In genomic region chr2:38515155-38516074, GRCh38 we compare ENCODE assay signal across 10 cellular contexts.
DNase-seq lines count a peak whose midpoint lies in the region; ATAC-seq and TF ChIP-seq lines count a peak whose summit lies in the region.
"Had no signal": no experiment of that assay in that cellular context is flagged by ENCODE, and none has a peak within 500 bp of the region (broad histone marks: within the 10 kb centered on the region; RNA-seq: fewer than 3 reads in every experiment).

No MANE protein-coding gene starts in this region.

- H3K36me3 Mint-ChIP-seq in Caco-2 (ENCODE audit: insufficient read depth, unreplicated experiment), result no peaks in the 10 kb centered on the region
- H3K36me3 Mint-ChIP-seq in activated T-helper 17 cell treated with anti-CD3 and anti-CD28 coated beads, Interleukin-2, amount 50 U/mL, for 72 hours (ENCODE audit: low read depth), result no peaks in the 10 kb centered on the region

- no peaks in the 10 kb centered on the region for H3K9me3 Mint-ChIP-seq in Caco-2 (ENCODE audit: unreplicated experiment)
- H3K9me3 Mint-ChIP-seq in activated T-helper 17 cell treated with anti-CD3 and anti-CD28 coated beads, Interleukin-2, amount 50 U/mL, for 72 hours, result no peaks in the 10 kb centered on the region

- no peaks in the 10 kb centered on the region for H3K27me3 Mint-ChIP-seq in Caco-2 (ENCODE audit: insufficient read depth, unreplicated experiment)
- H3K27me3 Mint-ChIP-seq in activated T-helper 17 cell treated with anti-CD3 and anti-CD28 coated beads, Interleukin-2, amount 50 U/mL, for 72 hours, result peaks cover 4% of the 10 kb centered on the region

- H3K27ac Mint-ChIP-seq in Caco-2 (ENCODE audit: unreplicated experiment), result peak overlapping the region; percentile 57
- H3K27ac Mint-ChIP-seq in activated T-helper 17 cell treated with anti-CD3 and anti-CD28 coated beads, Interleukin-2, amount 50 U/mL, for 72 hours, result no peak overlapping the region

- DNase-seq in Caco-2 (no peak), heart left ventricle (peak; percentile 49 to 79 (median 74)), prostate gland (ENCODE audit: low spot score) (peak; percentile 84), MV-4-11 (lab: John Stamatoyannopoulos, UW) (no peak), SHP77 treated with DMSO at 0.1 percent for 48 hours (lab: John Stamatoyannopoulos, UW) (no peak)
- DNase-seq: hippocampal formation; stimulated activated CD4-positive, alpha-beta T cell treated with anti-CD3 and anti-CD28 coated beads, Interleukin-4, amount 100 ng/mL, for 24 hours had no signal

- ATAC-seq in heart left ventricle (peak; percentile 61 to 93 (median 90)), GM21737 (IDR thresholded peaks at IDR 0.05; ENCODE audit: unreplicated experiment) (no peak)
- no peak for ATAC-seq in activated T-helper 17 cell treated with anti-CD3 and anti-CD28 coated beads, Interleukin-2, amount 50 U/mL, for 72 hours (replicated peaks)

- H3K4me1 Mint-ChIP-seq in Caco-2 (ENCODE audit: low read depth, unreplicated experiment), result no peaks in the 10 kb centered on the region
- no peaks in the 10 kb centered on the region for H3K4me1 Mint-ChIP-seq in activated T-helper 17 cell treated with anti-CD3 and anti-CD28 coated beads, Interleukin-2, amount 50 U/mL, for 72 hours

- H3K4me3 ChIP-seq in Caco-2 (ENCODE audit: low read depth, low read length) (no peak overlapping the region), WI38 (ENCODE audit: low read depth, low read length) (peak overlapping the region; percentile 46), heart left ventricle (peak overlapping the region in 6 of 12 donors; percentile 7 to 48 (median 28)), prostate gland (peak overlapping the region; percentile 10 to 14)

- POLR2A ChIA-PET in Caco-2 (lab: Charles Lee), result no interaction called here

- H3K27me3 ChIP-seq in Caco-2 (replicated peaks; ENCODE audit: control insufficient read depth, insufficient read depth, low read length) (no peaks in the 10 kb centered on the region), heart left ventricle (no peaks in the 10 kb centered on the region), prostate gland (replicated peaks; ENCODE audit: insufficient read depth) (no peaks in the 10 kb centered on the region)

- H3K4me3 Mint-ChIP-seq in Caco-2 (ENCODE audit: unreplicated experiment), result no peak overlapping the region
- no peak overlapping the region for H3K4me3 Mint-ChIP-seq in activated T-helper 17 cell treated with anti-CD3 and anti-CD28 coated beads, Interleukin-2, amount 50 U/mL, for 72 hours

- BruUV-seq in Caco-2 (replicated peaks; lab: Mats Ljungman, UMichigan), result no TSS peak

- TF ChIP-seq POLR2A in heart left ventricle (IDR thresholded peaks at IDR 0.05) (no peak), prostate gland (IDR thresholded peaks at IDR 0.05) (no peak)

- TF ChIP-seq CTCF in Caco-2 (IDR thresholded peaks at IDR 0.05; ENCODE audit: insufficient read depth in 1 of 2, low read depth in 1 of 2, low read length in 1 of 2, severe bottlenecking in 1 of 2, unreplicated experiment in 1 of 2) (no peak), WI38 (IDR thresholded peaks at IDR 0.05; ENCODE audit: low read depth, low read length) (no peak), heart left ventricle (IDR thresholded peaks at IDR 0.05) (no peak), prostate gland (IDR thresholded peaks at IDR 0.05) (no peak)

- no peaks in the 10 kb centered on the region for H3K36me3 ChIP-seq in Caco-2 (ENCODE audit: control insufficient read depth, insufficient read depth, low read length)
- no peaks in the 10 kb centered on the region for H3K36me3 ChIP-seq in heart left ventricle
- no peaks in the 10 kb centered on the region for H3K36me3 ChIP-seq in prostate gland

- CTCF ChIA-PET in Caco-2 (lab: Charles Lee), result no interaction called here

- intact Hi-C loops in Caco-2 (cut with micrococcal nuclease; ENCODE audit: unreplicated experiment), result no loop called here
- intact Hi-C loops in heart left ventricle (cut with DNase I), result no loop called here
- intact Hi-C loops in prostate gland (cut with DNase I), result no loop called here

- H3K4me1 ChIP-seq in Caco-2 (0 out of 2 replicates have a peak, but pooled peaks cover 4% of the 10 kb centered on the region), heart left ventricle (peaks cover 0 to 4% (median 0%) of the 10 kb centered on the region in 12 donors), prostate gland (replicated peaks) (no peaks in the 10 kb centered on the region)

- WGBS in heart left ventricle, 4 donors, result 59 to 72% (median 63%) methylated on average over 26 of the region's 26 CpGs
- WGBS in prostate gland, result 43% methylated on average over 26 of the region's 26 CpGs

- H3K9me3 ChIP-seq in Caco-2 (no peaks in the 10 kb centered on the region), heart left ventricle (no peaks in the 10 kb centered on the region), prostate gland (no peaks in the 10 kb centered on the region)

- peak overlapping the region in 8 of 12 donors; percentile 34 to 84 (median 56) for H3K27ac ChIP-seq in heart left ventricle
- H3K27ac ChIP-seq in prostate gland, result peak overlapping the region; percentile 65 to 76

Comparison
In these comparisons a context has a peak if more than half of its experiments do, and no peak if none do; other contexts are left out.
1. DNase-seq: peak in heart left ventricle (5 of 5) and prostate gland (single experiment); none in Caco-2 (0 of 2), MV-4-11 (single experiment) and SHP77 treated with DMSO at 0.1 percent for 48 hours (single experiment).
2. ATAC-seq: peak in heart left ventricle (4 of 4); none in GM21737 (single experiment) and activated T-helper 17 cell treated with anti-CD3 and anti-CD28 coated beads, Interleukin-2, amount 50 U/mL, for 72 hours (single experiment).